In genomic region chr17:6069611-6070279, GRCh38 we compare ENCODE assay signal across 8 cellular contexts. TPM values are rescaled to one million over a fixed set of nuclear protein-coding genes. Genes with fewer than 3 reads are reported as not detected.
DNase-seq lines count a peak whose midpoint lies in the region; ATAC-seq and TF ChIP-seq lines count a peak whose summit lies in the region.

No MANE protein-coding gene starts in this region.

- H3K27ac ChIP-seq in coronary artery (no peak overlapping the region), mesendoderm (ENCODE audit: low read depth, low read length) (no peak overlapping the region), transverse colon (no peak overlapping the region), RWPE1 (no peak overlapping the region), ovary (no peak overlapping the region)

- H3K36me3 Mint-ChIP-seq in activated naive CD4-positive, alpha-beta T cell treated with anti-CD3 and anti-CD28 coated beads for 36 hours (ENCODE audit: low read depth) = no peaks in the 10 kb centered on the region

- no peaks in the 10 kb centered on the region for H3K27me3 ChIP-seq in mesendoderm (ENCODE audit: insufficient read depth, low read length, poor library complexity)
- peaks cover 29% of the 10 kb centered on the region for H3K27me3 ChIP-seq in transverse colon
- no peaks in the 10 kb centered on the region for H3K27me3 ChIP-seq in ovary

- H3K27ac Mint-ChIP-seq in activated naive CD4-positive, alpha-beta T cell treated with anti-CD3 and anti-CD28 coated beads for 36 hours = no peak overlapping the region

- TF ChIP-seq POLR2A in transverse colon (IDR thresholded peaks at IDR 0.05) = no peak
- no peak for TF ChIP-seq POLR2A in ovary (IDR thresholded peaks at IDR 0.05)

- H3K56ac ChIP-seq in mesendoderm (ENCODE audit: low read length) = peak overlapping the region; percentile 34

- H2BK120ac ChIP-seq in mesendoderm (ENCODE audit: low read depth, low read length) = no peak overlapping the region

- H3K4ac ChIP-seq in mesendoderm (ENCODE audit: low read depth, low read length) = no peak overlapping the region

- in situ Hi-C loops in transverse colon (cut with MboI; ENCODE audit: low pct_ligation_motif_present in 1 of 4, low pct_unique_long_range_greater_than_20kb in 1 of 4, low sequenced_read_pairs in 3 of 4) = no loop called here

- WGBS in mesendoderm (ENCODE audit: extremely low coverage, insufficient coverage, low lambda C conversion rate) = no CpG with 5 or more reads among the region's 38 CpGs
- 12% methylated on average over 27 of the region's 38 CpGs; no CpG with 5 or more reads in 1 of the 2 donors for WGBS in transverse colon (ENCODE audit: low coverage in 1 of 2), 2 donors
- WGBS in ovary, 3 donors = 7 to 13% (median 8%) methylated on average over 24 to 38 of the region's 38 CpGs

- H2BK5ac ChIP-seq in mesendoderm (ENCODE audit: low read length) = no peak overlapping the region

- H3K4me1 Mint-ChIP-seq in activated naive CD4-positive, alpha-beta T cell treated with anti-CD3 and anti-CD28 coated beads for 36 hours (ENCODE audit: low read depth) = peaks cover 10% of the 10 kb centered on the region

- H3K79me2 ChIP-seq in mesendoderm (ENCODE audit: control insufficient read depth, insufficient read depth, low read length) = no peaks in the 10 kb centered on the region

- ATAC-seq in GM19467 (IDR thresholded peaks at IDR 0.05; ENCODE audit: unreplicated experiment) = no peak

- peaks cover 48% of the 10 kb centered on the region for H3K27me3 Mint-ChIP-seq in activated naive CD4-positive, alpha-beta T cell treated with anti-CD3 and anti-CD28 coated beads for 36 hours (ENCODE audit: low read depth)

- peak overlapping the region; percentile 97 for H3K23ac ChIP-seq in mesendoderm (ENCODE audit: low read length)

- H2AK5ac ChIP-seq in mesendoderm (ENCODE audit: low read length) = no peak overlapping the region

- TF ChIP-seq CTCF in coronary artery (IDR thresholded peaks at IDR 0.05) (no peak), transverse colon (IDR thresholded peaks at IDR 0.05) (no peak), RWPE1 (conservative IDR thresholded peaks at IDR 0.05; ENCODE audit: low read depth) (no peak), ovary (IDR thresholded peaks at IDR 0.05) (no peak)

- no peaks in the 10 kb centered on the region for H3K4me1 ChIP-seq in mesendoderm (ENCODE audit: control insufficient read depth, low read depth, low read length)
- H3K4me1 ChIP-seq in transverse colon = peaks cover 0 to 12% (median 4%) of the 10 kb centered on the region in 4 donors
- H3K4me1 ChIP-seq in ovary (ENCODE audit: insufficient read depth) = no peaks in the 10 kb centered on the region

- H2BK15ac ChIP-seq in mesendoderm (replicated peaks; ENCODE audit: low read depth) = no peak overlapping the region

- peak; percentile 11 for DNase-seq in activated naive CD4-positive, alpha-beta T cell treated with anti-CD3 and anti-CD28 coated beads for 36 hours
- no peak for DNase-seq in activated naive CD4-positive, alpha-beta T cell (lab: John Stamatoyannopoulos, UW)
- DNase-seq in coronary artery (ENCODE audit: low spot score) = no peak
- DNase-seq in mesendoderm = no peak
- peak; percentile 20 for DNase-seq in transverse colon
- DNase-seq in RWPE1 (ENCODE audit: low spot score) = no peak
- no peak for DNase-seq in ovary

- intact Hi-C loops in activated naive CD4-positive, alpha-beta T cell treated with anti-CD3 and anti-CD28 coated beads for 36 hours (cut with micrococcal nuclease) = loop anchor here (5.0 kb wide), 2 partner anchors 358 to 482 kb away; no protein-coding TSS in a partner anchor
- intact Hi-C loops in transverse colon (cut with DNase I; ENCODE audit: low total_unique reads) (no loop called here), ovary (cut with DNase I) (no loop called here)

- H4K8ac ChIP-seq in mesendoderm (ENCODE audit: low read depth, low read length) = no peak overlapping the region

- H4K5ac ChIP-seq in mesendoderm (ENCODE audit: low read length) = no peak overlapping the region

- no peaks in the 10 kb centered on the region for H3K9me3 Mint-ChIP-seq in activated naive CD4-positive, alpha-beta T cell treated with anti-CD3 and anti-CD28 coated beads for 36 hours

- H3K36me3 ChIP-seq in mesendoderm (ENCODE audit: control insufficient read depth, insufficient read depth, low read length) (no peaks in the 10 kb centered on the region), transverse colon (no peaks in the 10 kb centered on the region), ovary (no peaks in the 10 kb centered on the region)

- no peak overlapping the region for H3K4me2 ChIP-seq in mesendoderm (ENCODE audit: low read length)

- H3K9ac ChIP-seq in mesendoderm (ENCODE audit: low read length) = no peak overlapping the region

- CTCF ChIA-PET in activated naive CD4-positive, alpha-beta T cell treated with anti-CD3 and anti-CD28 coated beads for 36 hours (lab: Charles Lee) = interaction anchor here (0.7 to 0.8 kb wide), 2 partner anchors 10 to 20 kb away, joined by 3 to 4 read pairs; no protein-coding TSS in a partner anchor
- CTCF ChIA-PET in RWPE1 (lab: Yijun Ruan, JAX) = interaction anchor here (0.6 to 1.7 kb wide), 5 partner anchors 11 to 478 kb away, joined by 3 to 6 read pairs (median 4); no protein-coding TSS in a partner anchor

- H3K79me1 ChIP-seq in mesendoderm (ENCODE audit: low read length) = no peaks in the 10 kb centered on the region

- POLR2A ChIA-PET in RWPE1 (lab: Yijun Ruan, JAX; ENCODE audit: low non-redundant PET) = no interaction called here

- H3K4me3 ChIP-seq in coronary artery (peak overlapping the region; percentile 76), mesendoderm (ENCODE audit: low read length) (no peak overlapping the region), transverse colon (peak overlapping the region in 3 of 4 donors; percentile 8 to 28 (median 18)), ovary (no peak overlapping the region)

- peak overlapping the region; percentile 63 for H3K4me3 Mint-ChIP-seq in activated naive CD4-positive, alpha-beta T cell treated with anti-CD3 and anti-CD28 coated beads for 36 hours

- TF ChIP-seq EP300 in transverse colon (IDR thresholded peaks at IDR 0.05; ENCODE audit: low read depth) = no peak
- no peak for TF ChIP-seq EP300 in ovary (IDR thresholded peaks at IDR 0.05)

- no peak overlapping the region for H3K18ac ChIP-seq in mesendoderm (ENCODE audit: low read length)

- H3K9me3 ChIP-seq in transverse colon (no peaks in the 10 kb centered on the region), ovary (no peaks in the 10 kb centered on the region)

RNA-seq across cellular contexts. Expression of gene WSCD1, which starts 0.4 kb away (rescaled TPM):
- 1 to 10 TPM in 1 of 2 experiments, under 1 TPM in 1; 0.86 to 1.0 TPM for total RNA-seq in activated naive CD4-positive, alpha-beta T cell treated with anti-CD3 and anti-CD28 coated beads for 36 hours
- 4.8 TPM for polyA plus RNA-seq in mesendoderm (2013, experiment 1 of 2)
- polyA plus RNA-seq in mesendoderm (2013, experiment 2 of 2) = 5.2 TPM
- 10 to 100 TPM; 23.7 to 58.4 (median 33.7) TPM for total RNA-seq in transverse colon
- total RNA-seq in ovary = 1 to 10 TPM in 5 of 7 donors, under 1 TPM in 2; 0.53 to 4.4 (median 1.7) TPM
- 1 to 10 TPM; 1.5 to 2.4 TPM for polyA plus RNA-seq in ovary

Comparison
In these comparisons a context has a peak if more than half of its experiments do, and no peak if none do; other contexts are left out.
1. DNase-seq: peak in activated naive CD4-positive, alpha-beta T cell treated with anti-CD3 and anti-CD28 coated beads for 36 hours (single experiment) and transverse colon (single experiment); none in activated naive CD4-positive, alpha-beta T cell (0 of 4), coronary artery (single experiment), mesendoderm (single experiment), RWPE1 (single experiment) and ovary (0 of 5).
2. H3K4me3 ChIP-seq: peak in coronary artery (single experiment) and transverse colon (3 of 4); none in mesendoderm (single experiment) and ovary (single experiment).
3. RNA of gene WSCD1, which starts 0.4 kb away (total RNA-seq): 23.7 to 58.4 TPM in transverse colon; 0.53 to 4.4 TPM in ovary and 0.86 to 1.0 TPM in activated naive CD4-positive, alpha-beta T cell treated with anti-CD3 and anti-CD28 coated beads for 36 hours; every median in the first group is over 4 times any median in the second.